ENCODE assay signal across 8 cellular contexts in the genomic region with DNA sequence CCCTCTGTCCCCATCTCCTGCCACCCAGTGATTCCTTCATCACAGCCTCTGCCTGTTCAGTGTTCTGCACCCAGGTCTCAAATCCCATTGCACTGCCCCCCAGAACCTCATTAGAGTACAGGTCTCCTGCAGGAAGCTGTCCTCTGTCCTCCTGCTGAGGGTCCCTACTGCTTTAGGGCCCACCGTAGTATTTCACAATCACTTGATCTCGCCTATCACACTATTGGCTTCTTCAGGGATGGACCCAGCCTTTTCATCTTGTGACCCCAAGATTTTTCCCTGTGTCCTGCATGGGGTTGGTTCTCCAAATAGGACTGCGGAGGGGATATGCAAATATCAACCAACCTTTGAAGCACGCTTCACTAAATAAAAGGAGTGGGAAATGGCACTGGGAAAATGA.
"Had no signal": no experiment of that assay in that cellular context is flagged by ENCODE, and none has a peak within 500 bp of the region (broad histone marks: within the 10 kb centered on the region; RNA-seq: fewer than 3 reads in every experiment).

No MANE protein-coding gene starts in this region.

- H3K4me3 ChIP-seq: GM12878 had no signal

- FAIRE-seq: G401.6, GM12878, GM12891, GM12892, GM18507, GM19239 had no signal

- ATAC-seq: GM12878 had no signal

- DNase-seq: GDM1, GF-D8 had no signal
